21 cellular contexts compared by ENCODE assay signal in genomic region chr10:4382811-4383210, GRCh38.
"Had no signal": no experiment of that assay in that cellular context is flagged by ENCODE, and none has a peak within 500 bp of the region (broad histone marks: within the 10 kb centered on the region; RNA-seq: fewer than 3 reads in every experiment).

No MANE protein-coding gene starts in this region.

- DNase-seq: colonic mucosa; dermis blood vessel endothelial cell; esophagus squamous epithelium; gastrocnemius medialis; heart right ventricle; hypothalamus; kidney glomerular epithelial cell; naive thymus-derived CD4-positive, alpha-beta T cell; ovary; right cardiac atrium; spleen; stimulated activated CD4-positive, alpha-beta T cell treated with anti-CD3 and anti-CD28 coated beads, Interleukin-15, amount 100 ng/mL, for 24 hours; stimulated activated CD4-positive, alpha-beta T cell treated with anti-CD3 and anti-CD28 coated beads, Interleukin-1b, Interleukin-23, amount 100 ng/mL, for 48 hours; stimulated activated CD4-positive, alpha-beta T cell treated with anti-CD3 and anti-CD28 coated beads, Interleukin-4, amount 100 ng/mL, for 24 hours; tibial artery; upper lobe of left lung; uterus had no signal

- ATAC-seq: gastrocnemius medialis; heart right ventricle; naive thymus-derived CD4-positive, alpha-beta T cell; right cardiac atrium; stimulated activated memory B cell treated with anti-CD40 and anti-IgM and Interleukin-4, amounts not matched to agents 10 μg/mL and 1 μg/mL and 100 μg/mL, for 72 hours had no signal

- H3K4me1 ChIP-seq: colonic mucosa, spleen, upper lobe of left lung had no signal

- H3K36me3 Mint-ChIP-seq: naive thymus-derived CD4-positive, alpha-beta T cell; stimulated activated memory B cell treated with anti-CD40 and anti-IgM and Interleukin-4, amounts not matched to agents 10 μg/mL and 1 μg/mL and 100 μg/mL, for 72 hours had no signal

- H3K9me3 ChIP-seq: colonic mucosa, esophagus squamous epithelium, gastrocnemius medialis, heart right ventricle, ovary, spleen, tibial artery, upper lobe of left lung, uterus had no signal

- H3K27ac Mint-ChIP-seq: naive thymus-derived CD4-positive, alpha-beta T cell; progenitor cell of endocrine pancreas; stimulated activated memory B cell treated with anti-CD40 and anti-IgM and Interleukin-4, amounts not matched to agents 10 μg/mL and 1 μg/mL and 100 μg/mL, for 72 hours; stimulated activated naive CD8-positive, alpha-beta T cell treated with anti-CD3 and anti-CD28 coated beads, Interleukin-15, Interleukin-2, amounts not matched to agents 100 ng/mL and 50 ng/mL, for 24 hours had no signal

- H3K27ac ChIP-seq: colonic mucosa, esophagus squamous epithelium, gastrocnemius medialis, heart right ventricle, ovary, spleen, upper lobe of left lung had no signal

- H3K9me3 Mint-ChIP-seq: naive thymus-derived CD4-positive, alpha-beta T cell; neural crest cell; stimulated activated memory B cell treated with anti-CD40 and anti-IgM and Interleukin-4, amounts not matched to agents 10 μg/mL and 1 μg/mL and 100 μg/mL, for 72 hours; stimulated activated naive CD8-positive, alpha-beta T cell treated with anti-CD3 and anti-CD28 coated beads, Interleukin-15, Interleukin-2, amounts not matched to agents 100 ng/mL and 50 ng/mL, for 24 hours had no signal

- H3K27me3 ChIP-seq: colonic mucosa, esophagus squamous epithelium, gastrocnemius medialis, heart right ventricle, ovary, spleen, tibial artery, upper lobe of left lung, uterus had no signal

- H3K36me3 ChIP-seq: colonic mucosa, esophagus squamous epithelium, gastrocnemius medialis, heart right ventricle, ovary, spleen, tibial artery, upper lobe of left lung, uterus had no signal

- H3K4me3 ChIP-seq: colonic mucosa, esophagus squamous epithelium, heart right ventricle, ovary, spleen, tibial artery, upper lobe of left lung, uterus had no signal
